9 cellular contexts compared by ENCODE assay signal in the genomic region with DNA sequence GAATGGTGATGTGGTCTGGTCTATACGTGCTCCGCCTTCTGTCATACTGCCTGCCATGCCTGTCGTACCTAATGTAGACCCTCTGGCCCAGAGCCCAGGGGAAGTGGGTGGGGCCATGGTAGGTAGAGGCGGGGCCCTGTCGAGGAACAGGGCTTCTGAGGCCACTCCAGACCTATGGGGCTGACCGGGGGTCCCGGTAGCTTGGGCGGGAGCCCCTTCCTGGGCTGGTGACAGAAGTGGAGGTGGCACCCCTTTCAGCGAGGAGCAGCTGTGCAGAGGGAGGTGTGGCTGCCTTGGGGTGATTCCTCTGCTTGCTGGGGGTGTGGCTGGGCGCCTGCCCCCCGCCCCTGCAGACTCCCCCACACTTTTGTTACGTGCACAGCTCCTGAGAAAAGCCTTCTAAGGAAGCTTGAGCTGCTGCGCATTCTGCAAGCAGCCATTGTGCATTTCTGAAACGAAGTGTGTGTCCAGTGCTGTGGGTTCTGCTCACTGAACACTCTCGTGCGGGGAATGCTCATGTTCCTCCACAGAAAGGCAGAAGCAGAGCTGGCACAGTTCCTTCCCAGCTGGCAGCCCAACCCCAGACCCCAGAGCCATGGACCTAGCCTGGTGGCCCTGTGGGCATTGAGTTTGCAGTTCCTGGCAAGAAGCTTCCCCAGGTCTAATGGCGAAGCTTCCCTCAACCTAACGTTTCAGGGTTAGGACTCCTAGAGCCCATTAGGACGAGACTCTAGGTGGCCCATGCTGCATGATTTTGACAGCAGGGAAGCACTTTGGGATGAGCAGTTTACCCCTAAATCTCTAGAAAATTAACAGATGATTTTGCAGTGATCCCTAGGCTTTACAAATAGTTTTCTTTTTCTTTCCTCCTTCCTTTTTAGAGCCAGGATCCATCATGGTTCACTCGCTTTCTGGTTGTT.
DNase-seq lines count a peak whose midpoint lies in the region; ATAC-seq, FAIRE-seq and TF ChIP-seq lines count a peak whose summit lies in the region.
"Had no signal": no experiment of that assay in that cellular context is flagged by ENCODE, and none has a peak within 500 bp of the region (broad histone marks: within the 10 kb centered on the region; RNA-seq: fewer than 3 reads in every experiment).

No MANE protein-coding gene starts in this region.

- H4K20me1 ChIP-seq in endothelial cell of umbilical vein (replicated peaks; ENCODE audit: control insufficient read depth, extremely low read depth, insufficient read depth, low read length), result no peaks in the 10 kb centered on the region

- no peak for FAIRE-seq in endothelial cell of umbilical vein (lab: Jason Lieb, UNC)
- FAIRE-seq: colon had no signal

- no peak for TF ChIP-seq POLR2A in endothelial cell of umbilical vein (IDR thresholded peaks at IDR 0.05; ENCODE audit: low read depth, low read length)

- no peaks in the 10 kb centered on the region for H3K9me3 ChIP-seq in SK-N-MC (ENCODE audit: low read depth, low read length)
- H3K9me3 ChIP-seq in endothelial cell of umbilical vein (replicated peaks; ENCODE audit: control insufficient read depth, insufficient read depth, low read length), result no peaks in the 10 kb centered on the region
- no peaks in the 10 kb centered on the region for H3K9me3 ChIP-seq in Caco-2

- DNase-seq in NCI-H748 (lab: John Stamatoyannopoulos, UW; ENCODE audit: unreplicated experiment) (peak; percentile 0), NCI-H748 treated with DMSO at 0.1 percent for 48 hours (lab: John Stamatoyannopoulos, UW) (no peak), SK-N-MC (ENCODE audit: low read depth, low spot score) (no peak), endothelial cell of umbilical vein (ENCODE audit: low read depth, low spot score) (peak; percentile 24), Caco-2 (no peak), NCI-H510A treated with DMSO at 0.1 percent for 48 hours (lab: John Stamatoyannopoulos, UW) (no peak)
- DNase-seq in stimulated activated effector memory CD8-positive, alpha-beta T cell treated with anti-CD3 and anti-CD28 coated beads, Interleukin-12 subunit alpha, Interleukin-12 subunit beta, amount 100 ng/mL, for 72 hours (ENCODE audit: low spot score in 2 of 2), result peak in 1 of 2 donors; percentile 47

- H3K27ac ChIP-seq in SK-N-MC (peak overlapping the region; percentile 82), endothelial cell of umbilical vein (ENCODE audit: insufficient read depth, low read depth, low read length) (peak overlapping the region; percentile 72)

- ATAC-seq in stimulated activated effector memory CD8-positive, alpha-beta T cell treated with anti-CD3 and anti-CD28 coated beads, Interleukin-12 subunit alpha, Interleukin-12 subunit beta, amount 100 ng/mL, for 72 hours, result peak; percentile 4
- no peak for ATAC-seq in HG02981 (IDR thresholded peaks at IDR 0.05; ENCODE audit: unreplicated experiment)

- intact Hi-C loops in endothelial cell of umbilical vein (cut with micrococcal nuclease), result no loop called here
- intact Hi-C loops in Caco-2 (cut with micrococcal nuclease; ENCODE audit: unreplicated experiment), result no loop called here

- H3K9me1 ChIP-seq in endothelial cell of umbilical vein (replicated peaks; ENCODE audit: control insufficient read depth, extremely low read depth, insufficient read depth, low read length), result no peaks in the 10 kb centered on the region

- H3K79me2 ChIP-seq in endothelial cell of umbilical vein (ENCODE audit: control insufficient read depth, insufficient read depth, low read length), result peaks cover 26% of the 10 kb centered on the region

- H2AFZ ChIP-seq in endothelial cell of umbilical vein (ENCODE audit: low read depth, low read length), result no peak overlapping the region

- no peaks in the 10 kb centered on the region for H3K9me3 Mint-ChIP-seq in stimulated activated effector memory CD8-positive, alpha-beta T cell treated with anti-CD3 and anti-CD28 coated beads, Interleukin-12 subunit alpha, Interleukin-12 subunit beta, amount 100 ng/mL, for 72 hours
- no peaks in the 10 kb centered on the region for H3K9me3 Mint-ChIP-seq in Caco-2 (ENCODE audit: unreplicated experiment)

- H3K4me3 ChIP-seq in SK-N-MC, result peak overlapping the region; percentile 78
- H3K4me3 ChIP-seq in endothelial cell of umbilical vein (replicated peaks in 1 of 3; ENCODE audit: insufficient read depth in 1 of 3, low read depth in 1 of 3, low read length in 3 of 3), result peak overlapping the region in 1 of 3 experiments; percentile 61
- no peak overlapping the region for H3K4me3 ChIP-seq in Caco-2 (ENCODE audit: low read depth, low read length)

- H3K4me1 ChIP-seq in endothelial cell of umbilical vein (ENCODE audit: control insufficient read depth, extremely low read depth, insufficient read depth, low read length), result peaks cover 39% of the 10 kb centered on the region
- no peaks in the 10 kb centered on the region for H3K4me1 ChIP-seq in Caco-2

- H3K36me3 ChIP-seq in SK-N-MC (ENCODE audit: insufficient read depth, low read length), result no peaks in the 10 kb centered on the region
- peaks cover 0 to 3% of the 10 kb centered on the region in 2 experiments for H3K36me3 ChIP-seq in endothelial cell of umbilical vein (ENCODE audit: control insufficient read depth in 2 of 2, extremely low read depth in 1 of 2, insufficient read depth in 2 of 2, low read length in 2 of 2)
- no peaks in the 10 kb centered on the region for H3K36me3 ChIP-seq in Caco-2 (ENCODE audit: control insufficient read depth, insufficient read depth, low read length)

- H3K4me1 Mint-ChIP-seq in stimulated activated effector memory CD8-positive, alpha-beta T cell treated with anti-CD3 and anti-CD28 coated beads, Interleukin-12 subunit alpha, Interleukin-12 subunit beta, amount 100 ng/mL, for 72 hours, result peaks cover 39% of the 10 kb centered on the region
- peaks cover 7% of the 10 kb centered on the region for H3K4me1 Mint-ChIP-seq in Caco-2 (ENCODE audit: low read depth, unreplicated experiment)

- no peaks in the 10 kb centered on the region for H3K36me3 Mint-ChIP-seq in stimulated activated effector memory CD8-positive, alpha-beta T cell treated with anti-CD3 and anti-CD28 coated beads, Interleukin-12 subunit alpha, Interleukin-12 subunit beta, amount 100 ng/mL, for 72 hours
- peaks cover 2% of the 10 kb centered on the region for H3K36me3 Mint-ChIP-seq in Caco-2 (ENCODE audit: insufficient read depth, unreplicated experiment)

- H3K9ac ChIP-seq in SK-N-MC (ENCODE audit: insufficient read length) (no peak overlapping the region), endothelial cell of umbilical vein (replicated peaks; ENCODE audit: extremely low read depth, insufficient read depth, low read length) (peak overlapping the region; percentile 67)

- POLR2A ChIA-PET in endothelial cell of umbilical vein (lab: Charles Lee), result interaction anchor here (1.0 kb wide), 1 partner anchor 23 kb away, joined by 4 read pairs; no protein-coding TSS in a partner anchor
- POLR2A ChIA-PET in Caco-2 (lab: Charles Lee), result no interaction called here

- TF ChIP-seq CTCF in endothelial cell of umbilical vein (IDR thresholded peaks at IDR 0.05; ENCODE audit: extremely low read depth in 1 of 2, insufficient read depth in 1 of 2, low read depth in 1 of 2, low read length in 2 of 2) (no peak), Caco-2 (IDR thresholded peaks at IDR 0.05; ENCODE audit: insufficient read depth in 1 of 2, low read depth in 1 of 2, low read length in 1 of 2, severe bottlenecking in 1 of 2, unreplicated experiment in 1 of 2) (no peak)

- dilution Hi-C loops in endothelial cell of umbilical vein (cut with MboI; ENCODE audit: extremely low pct_ligation_motif_present, low sequenced_read_pairs), result no loop called here

- CTCF ChIA-PET in endothelial cell of umbilical vein (lab: Charles Lee), result interaction anchor here (0.7 to 3.9 kb wide), 10 partner anchors 9 to 112 kb away, joined by 3 to 54 read pairs (median 4); no protein-coding TSS in a partner anchor
- CTCF ChIA-PET in Caco-2 (lab: Charles Lee), result no interaction called here

- H3K27me3 Mint-ChIP-seq in Caco-2 (ENCODE audit: insufficient read depth, unreplicated experiment), result no peaks in the 10 kb centered on the region

- H3K27ac Mint-ChIP-seq in stimulated activated effector memory CD8-positive, alpha-beta T cell treated with anti-CD3 and anti-CD28 coated beads, Interleukin-12 subunit alpha, Interleukin-12 subunit beta, amount 100 ng/mL, for 72 hours, result peak overlapping the region; percentile 14
- no peak overlapping the region for H3K27ac Mint-ChIP-seq in Caco-2 (ENCODE audit: unreplicated experiment)

- H3K27me3 ChIP-seq in endothelial cell of umbilical vein (ENCODE audit: control insufficient read depth in 2 of 2, insufficient read depth in 2 of 2, low read length in 2 of 2), result no peaks in the 10 kb centered on the region
- H3K27me3 ChIP-seq in Caco-2 (replicated peaks; ENCODE audit: control insufficient read depth, insufficient read depth, low read length), result no peaks in the 10 kb centered on the region

- peak overlapping the region; percentile 49 for H3K4me3 Mint-ChIP-seq in stimulated activated effector memory CD8-positive, alpha-beta T cell treated with anti-CD3 and anti-CD28 coated beads, Interleukin-12 subunit alpha, Interleukin-12 subunit beta, amount 100 ng/mL, for 72 hours
- no peak overlapping the region for H3K4me3 Mint-ChIP-seq in Caco-2 (ENCODE audit: unreplicated experiment)

- H3K4me2 ChIP-seq in endothelial cell of umbilical vein (ENCODE audit: insufficient read depth, low read length), result peak overlapping the region; percentile 55

- BruUV-seq in endothelial cell of umbilical vein (replicated peaks; lab: Mats Ljungman, UMichigan) (no TSS peak), Caco-2 (replicated peaks; lab: Mats Ljungman, UMichigan) (no TSS peak)

TF ChIP-seq in endothelial cell of umbilical vein, 7 proteins besides CTCF, POLR2A, EP300 and RAD21:
- TF ChIP-seq EZH2 (IDR thresholded peaks at IDR 0.05; ENCODE audit: borderline replicate concordance, low read depth, low read length, severe bottlenecking) (no peak), POLR2AphosphoS5 (IDR thresholded peaks at IDR 0.05; ENCODE audit: insufficient read depth, low read depth, low read length) (no peak), GATA2 (IDR thresholded peaks at IDR 0.05; ENCODE audit: insufficient read depth, insufficient read length, low read depth, low read length) (no peak), FOS (IDR thresholded peaks at IDR 0.05; ENCODE audit: borderline replicate concordance, insufficient read depth, low read length) (no peak), JUN (IDR thresholded peaks at IDR 0.05; ENCODE audit: borderline replicate concordance, insufficient read depth, insufficient read length, low read depth) (no peak), MYC (IDR thresholded peaks at IDR 0.05; ENCODE audit: low read depth, low read length) (no peak)
- TF ChIP-seq, protein P1, sequence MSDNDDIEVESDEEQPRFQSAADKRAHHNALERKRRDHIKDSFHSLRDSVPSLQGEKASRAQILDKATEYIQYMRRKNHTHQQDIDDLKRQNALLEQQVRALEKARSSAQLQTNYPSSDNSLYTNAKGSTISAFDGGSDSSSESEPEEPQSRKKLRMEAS (IDR thresholded peaks at IDR 0.05; ENCODE audit: insufficient read depth, insufficient read length), result no peak

Comparison
In these comparisons a context has a peak if more than half of its experiments do, and no peak if none do; other contexts are left out.
1. DNase-seq: peak in NCI-H748 (single experiment) and endothelial cell of umbilical vein (single experiment); none in NCI-H748 treated with DMSO at 0.1 percent for 48 hours (single experiment), SK-N-MC (single experiment), Caco-2 (0 of 2) and NCI-H510A treated with DMSO at 0.1 percent for 48 hours (single experiment).